8 cellular contexts compared by ENCODE assay signal in the genomic region with DNA sequence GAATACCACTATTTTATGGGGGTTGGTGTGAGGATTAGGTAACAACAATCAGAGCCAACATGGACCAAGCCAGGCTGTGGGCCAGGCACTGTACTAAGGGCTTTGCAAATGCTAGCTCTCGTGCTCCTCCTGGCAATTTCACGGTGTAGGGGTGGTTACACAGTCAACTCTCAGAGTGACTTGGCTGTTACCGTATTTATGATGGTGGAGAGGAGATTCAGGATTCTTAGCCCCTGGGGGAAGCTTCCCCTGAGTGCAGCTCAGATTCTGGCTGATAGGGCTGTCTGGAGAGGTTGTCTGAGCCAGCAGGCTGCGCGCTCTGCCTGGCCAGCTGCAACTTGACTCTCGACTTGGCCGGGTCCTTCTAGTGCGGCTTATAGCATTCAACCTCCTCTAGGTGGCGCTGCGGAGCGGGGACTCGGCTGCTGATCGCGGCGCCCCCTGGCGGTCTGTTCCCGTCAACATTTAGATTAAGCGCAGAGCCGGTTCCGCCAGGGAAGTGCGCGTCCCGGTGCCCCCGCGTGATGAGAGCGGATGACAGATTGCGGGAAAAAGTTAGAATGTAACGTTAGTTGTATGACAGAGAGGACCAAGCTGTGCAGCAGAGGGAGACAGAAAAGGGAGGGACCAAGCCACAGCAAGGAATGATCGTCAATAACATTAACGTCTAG. TPM values are rescaled to one million over a fixed set of nuclear protein-coding genes. Genes with fewer than 3 reads are reported as not detected.
DNase-seq lines count a peak whose midpoint lies in the region; ATAC-seq and TF ChIP-seq lines count a peak whose summit lies in the region.

No MANE protein-coding gene starts in this region.

- ATAC-seq in GM21576 (IDR thresholded peaks at IDR 0.05; ENCODE audit: unreplicated experiment): no peak

- CTCF ChIA-PET in RWPE1 (lab: Yijun Ruan, JAX): interaction anchor here (0.6 to 1.9 kb wide), 20 partner anchors 9 to 597 kb away, joined by 3 to 11 read pairs (median 4); no protein-coding TSS in a partner anchor

- TF ChIP-seq CTCF in GM12873 (IDR thresholded peaks at IDR 0.05; ENCODE audit: insufficient read depth, low read depth, low read length, missing control alignments) (peak; percentile 100), RWPE1 (conservative IDR thresholded peaks at IDR 0.05; ENCODE audit: low read depth) (peak; percentile 98), fibroblast of pulmonary artery (IDR thresholded peaks at IDR 0.05; ENCODE audit: low read length, missing control alignments) (no peak), neutrophil (IDR thresholded peaks at IDR 0.05) (peak; percentile 99)

- DNase-seq in M059J (ENCODE audit: low read depth) (peak; percentile 70), RWPE1 (ENCODE audit: low spot score) (peak; percentile 62), fibroblast of pulmonary artery (ENCODE audit: low read depth) (peak; percentile 87), stromal cell of bone marrow (ENCODE audit: low read depth) (peak; percentile 75)
- DNase-seq in activated T-helper 1 cell treated with anti-CD3 and anti-CD28 coated beads, Interleukin-2, amount 50 U/mL, for 16 hours (ENCODE audit: low read depth in 1 of 2, low spot score in 1 of 2): peak; percentile 89 to 97

- H3K27me3 ChIP-seq in neutrophil: peaks cover 3% of the 10 kb centered on the region

- H3K27ac ChIP-seq in RWPE1 (no peak overlapping the region), neutrophil (peak overlapping the region; percentile 95)

- no peaks in the 10 kb centered on the region for H3K9me3 ChIP-seq in neutrophil

- no peaks in the 10 kb centered on the region for H3K36me3 ChIP-seq in neutrophil

- POLR2A ChIA-PET in RWPE1 (lab: Yijun Ruan, JAX; ENCODE audit: low non-redundant PET): no interaction called here

- H3K4me3 ChIP-seq in fibroblast of pulmonary artery (replicated peaks; ENCODE audit: low read depth, low read length) (no peak overlapping the region), neutrophil (ENCODE audit: low read depth in 1 of 2, low read length in 1 of 2) (peak overlapping the region; percentile 47 to 49)

- peaks cover 70 to 71% of the 10 kb centered on the region in 2 experiments for H3K4me1 ChIP-seq in neutrophil (ENCODE audit: control insufficient read depth in 1 of 2, insufficient read depth in 1 of 2, low read depth in 1 of 2, low read length in 1 of 2)

RNA-seq across cellular contexts. Expression of gene NCF4, which starts 4.5 kb away (rescaled TPM):
- not detected in 2 replicates for total RNA-seq in M059J (2014; rRNA removed; shearing (Covaris generic))

RNA-seq across cellular contexts. Expression of gene PVALB, which starts 39.4 kb away (rescaled TPM):
- total RNA-seq in M059J (2014; rRNA removed; shearing (Covaris generic)): not detected in 2 replicates

RNA-seq across cellular contexts. Expression of gene CSF2RB, which starts 57.2 kb away (rescaled TPM):
- total RNA-seq in M059J (2014; rRNA removed; shearing (Covaris generic)): 0.02 TPM in 1 of 2 replicates, not detected in the other
